Comparison of ENCODE assay signal across 8 cellular contexts in genomic region chr12:52243774-52244614, GRCh38. TPM values are rescaled to one million over a fixed set of nuclear protein-coding genes. Genes with fewer than 3 reads are reported as not detected.
A peak's percentile ranks its signal among the peaks of the same experiment; 100 is the strongest.
DNase-seq lines count a peak whose midpoint lies in the region; ATAC-seq and TF ChIP-seq lines count a peak whose summit lies in the region.

No MANE protein-coding gene starts in this region.

- no peak for TF ChIP-seq CTCF in sigmoid colon (IDR thresholded peaks at IDR 0.05)

- no peaks in the 10 kb centered on the region for H3K9me3 ChIP-seq in sigmoid colon

- no peaks in the 10 kb centered on the region for H3K27me3 ChIP-seq in ACC112 (ENCODE audit: insufficient read depth, low read length)
- no peaks in the 10 kb centered on the region for H3K27me3 ChIP-seq in sigmoid colon

- DNase-seq in NCI-H510A (lab: John Stamatoyannopoulos, UW) (peak; percentile 79), fibroblast of the conjunctiva (ENCODE audit: low read depth) (peak; percentile 81), sigmoid colon (peak; percentile 92), ecto neural progenitor cell (ENCODE audit: low spot score) (no peak)
- peak; percentile 37 for DNase-seq in activated T-cell treated with anti-CD3 and anti-CD28 coated beads, Interleukin-2, amount 50 U/mL, for 1 hour

- WGBS in sigmoid colon, 2 donors = 35 to 43% methylated on average over 12 of the region's 12 CpGs

- intact Hi-C loops in sigmoid colon (cut with DNase I) = no loop called here

- TF ChIP-seq EP300 in sigmoid colon (IDR thresholded peaks at IDR 0.05) = peak in 1 of 4 donors; percentile 14

- no peak for TF ChIP-seq POLR2A in sigmoid colon (IDR thresholded peaks at IDR 0.05)

- H3K4me1 ChIP-seq in ACC112 (ENCODE audit: control insufficient read depth, insufficient read depth, low read length, unreplicated experiment) (peaks cover 66% of the 10 kb centered on the region), sigmoid colon (peaks cover 0 to 58% (median 46%) of the 10 kb centered on the region in 4 donors)

- H3K79me2 ChIP-seq in ACC112 (ENCODE audit: control insufficient read depth, insufficient read depth, low read length, unreplicated experiment) = peaks cover 11% of the 10 kb centered on the region

- peak overlapping the region; percentile 87 for H3K27ac ChIP-seq in ACC112 (ENCODE audit: low read depth, low read length)
- H3K27ac ChIP-seq in sigmoid colon = peak overlapping the region; percentile 24 to 84 (median 66)

- H3K36me3 ChIP-seq in ACC112 (ENCODE audit: insufficient read depth, low read length) = no peaks in the 10 kb centered on the region
- H3K36me3 ChIP-seq in sigmoid colon = no peaks in the 10 kb centered on the region

- peak overlapping the region; percentile 8 for H2AFZ ChIP-seq in ACC112 (ENCODE audit: low read length, unreplicated experiment)

- peak; percentile 75 for ATAC-seq in GM18520 (IDR thresholded peaks at IDR 0.05; ENCODE audit: unreplicated experiment)
- ATAC-seq in HG02973 (IDR thresholded peaks at IDR 0.05; ENCODE audit: unreplicated experiment) = peak; percentile 87

- peak overlapping the region; percentile 18 for H3K4me3 ChIP-seq in ACC112 (ENCODE audit: low read depth, low read length)
- H3K4me3 ChIP-seq in sigmoid colon = no peak overlapping the region

RNA-seq across cellular contexts. Expression of gene KRT7, which starts 11.0 kb away (rescaled TPM):
- total RNA-seq in sigmoid colon = 1 to 10 TPM in 1 of 4 donors, under 1 TPM in 1, not detected in 2; 0.27 to 3.2 TPM
- 10 to 100 TPM in 1 of 3 donors, 1 to 10 TPM in 2; 1.2 to 12.0 (median 2.4) TPM for polyA plus RNA-seq in sigmoid colon

RNA-seq across cellular contexts. Expression of gene KRT86, which starts 30.5 kb away (rescaled TPM):
- not detected for total RNA-seq in sigmoid colon
- polyA plus RNA-seq in sigmoid colon = under 1 TPM in 2 of 3 donors, not detected in 1; 0.25 to 0.60 TPM

RNA-seq across cellular contexts. Expression of gene KRT81, which starts 47.3 kb away (rescaled TPM):
- under 1 TPM in 1 of 4 donors, not detected in 3; 0.14 TPM for total RNA-seq in sigmoid colon
- polyA plus RNA-seq in sigmoid colon = under 1 TPM in 1 of 3 donors, not detected in 2; 0.17 TPM

RNA-seq across cellular contexts. Expression of gene KRT80, which starts 52.2 kb away (rescaled TPM):
- not detected for total RNA-seq in sigmoid colon
- polyA plus RNA-seq in sigmoid colon = under 1 TPM in 2 of 3 donors, not detected in 1; under 0.01 to 0.34 TPM
